In genomic region chr4:182975806-182976205, GRCh38 we compare ENCODE assay signal across 1 cellular context.
TF ChIP-seq lines count a peak whose summit lies in the region.

No MANE protein-coding gene starts in this region.

TF ChIP-seq in GM12878, 131 proteins besides CTCF, POLR2A, EP300 and RAD21 (continued from another document):
- TF ChIP-seq RELB (IDR thresholded peaks at IDR 0.05; ENCODE audit: low read depth) (peak; percentile 90), CBFB (IDR thresholded peaks at IDR 0.05; ENCODE audit: low read depth) (no peak; the same call in 1 of the 2 replicates), RUNX3 (IDR thresholded peaks at IDR 0.05; ENCODE audit: low read length) (peak; percentile 73), MEF2B (IDR thresholded peaks at IDR 0.05; ENCODE audit: partially characterized antibody, poor library complexity, severe bottlenecking) (peak; percentile 32), CBX5 (IDR thresholded peaks at IDR 0.05; ENCODE audit: low read depth) (no peak), GATAD2B (conservative IDR thresholded peaks at IDR 0.05; ENCODE audit: low read depth) (no peak), FOXM1 (IDR thresholded peaks at IDR 0.05; ENCODE audit: low read depth, low read length) (peak; percentile 81; the same call in 1 of the 2 replicates), IKZF2 (IDR thresholded peaks at IDR 0.05) (peak; percentile 76 to 80), POLR2AphosphoS5 (IDR thresholded peaks at IDR 0.05; ENCODE audit: low read length) (no peak), USF1 (IDR thresholded peaks at IDR 0.05; ENCODE audit: borderline replicate concordance, extremely low read length, insufficient read depth, low read depth, low read length) (no peak), JUNB (IDR thresholded peaks at IDR 0.05) (peak; percentile 22), CREM (IDR thresholded peaks at IDR 0.05; ENCODE audit: low read depth) (0 out of 2 replicates have a peak, but pooled peaks have one; percentile 23), ZNF274 (IDR thresholded peaks at IDR 0.05; ENCODE audit: insufficient read depth, insufficient read length) (no peak), MTA2 (IDR thresholded peaks at IDR 0.05; ENCODE audit: low read depth) (no peak), ZNF622 (IDR thresholded peaks at IDR 0.05) (no peak), ZNF24 (IDR thresholded peaks at IDR 0.05) (no peak), E2F8 (IDR thresholded peaks at IDR 0.05; ENCODE audit: low read depth, partially characterized antibody) (no peak), ATF7 (IDR thresholded peaks at IDR 0.05; ENCODE audit: low read depth) (no peak), SMARCA5 (IDR thresholded peaks at IDR 0.05) (no peak), MEF2A (IDR thresholded peaks at IDR 0.05; ENCODE audit: insufficient read depth, low read depth, low read length) (peak; percentile 66; the same call in 1 of the 2 replicates), RFX5 (IDR thresholded peaks at IDR 0.05; ENCODE audit: low read depth, low read length) (no peak), IKZF1 (conservative IDR thresholded peaks at IDR 0.05) (peak; percentile 72), NFIC (IDR thresholded peaks at IDR 0.05; ENCODE audit: low read depth, low read length) (peak; percentile 79), NR2C2 (IDR thresholded peaks at IDR 0.05; ENCODE audit: borderline replicate concordance, control insufficient read depth, insufficient read length, low read depth) (no peak), BCL3 (IDR thresholded peaks at IDR 0.05; ENCODE audit: borderline replicate concordance, insufficient read depth, low read depth, low read length, poor library complexity, severe bottlenecking) (no peak), RELA (IDR thresholded peaks at IDR 0.05; ENCODE audit: borderline replicate concordance, partially characterized antibody) (peak; percentile 82), SREBF2 (IDR thresholded peaks at IDR 0.05; ENCODE audit: low read length) (no peak)
